27 cellular contexts compared by ENCODE assay signal in the genomic region with DNA sequence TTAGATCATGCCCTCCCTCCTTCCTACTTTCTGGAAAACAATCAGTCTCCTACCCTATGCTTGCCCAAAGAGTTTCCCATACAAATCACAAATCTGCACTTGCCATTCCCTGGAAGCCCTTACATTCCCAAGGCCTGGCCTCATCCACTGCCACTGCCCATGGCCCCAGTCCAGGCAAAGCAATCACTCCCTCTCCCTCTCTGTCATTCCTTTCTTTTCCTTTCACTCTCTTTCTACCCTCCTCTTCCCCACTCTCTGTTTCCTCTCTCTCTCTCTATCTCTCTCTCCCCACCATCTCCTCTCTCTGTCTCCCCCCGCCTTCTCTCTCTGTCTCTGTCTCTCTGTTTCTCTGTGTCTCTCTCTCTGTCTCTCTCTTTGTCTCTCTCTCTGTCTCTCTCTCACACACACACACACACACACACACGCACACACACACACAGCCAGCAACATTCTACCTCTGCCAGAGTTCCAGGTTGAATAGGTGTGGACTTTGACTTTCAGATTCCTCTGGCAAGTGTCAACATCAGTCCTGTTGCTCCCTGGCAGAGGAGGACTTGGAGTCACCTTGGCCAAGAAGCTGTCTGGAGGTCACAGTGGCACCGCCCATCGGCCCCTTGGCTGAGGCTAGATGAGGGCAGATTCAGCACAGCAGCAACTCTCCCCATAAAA. TPM values are rescaled to one million over a fixed set of nuclear protein-coding genes. Genes with fewer than 3 reads are reported as not detected.
DNase-seq lines count a peak whose midpoint lies in the region; ATAC-seq and TF ChIP-seq lines count a peak whose summit lies in the region.
"Had no signal": no experiment of that assay in that cellular context is flagged by ENCODE, and none has a peak within 500 bp of the region (broad histone marks: within the 10 kb centered on the region; RNA-seq: fewer than 3 reads in every experiment).

No MANE protein-coding gene starts in this region.

- POLR2A ChIA-PET in SK-N-SH (lab: Yijun Ruan, JAX), result no interaction called here

- H3K27me3 ChIP-seq in SK-N-SH (ENCODE audit: insufficient read depth), result no peaks in the 10 kb centered on the region
- no peaks in the 10 kb centered on the region for H3K27me3 ChIP-seq in duodenal mucosa (ENCODE audit: control insufficient read depth in 1 of 2, insufficient read depth in 2 of 2, low read length in 2 of 2)
- H3K27me3 ChIP-seq in liver (ENCODE audit: control insufficient read depth in 4 of 4, insufficient read depth in 4 of 4, low read length in 3 of 4), result no peaks in the 10 kb centered on the region
- no peaks in the 10 kb centered on the region for H3K27me3 ChIP-seq in stomach
- H3K27me3 ChIP-seq: brain microvascular endothelial cell, esophagus squamous epithelium, ovary, SJSA1, tibial nerve had no signal

- H4K20me1 ChIP-seq in SK-N-SH (ENCODE audit: insufficient read depth), result no peaks in the 10 kb centered on the region

- TF ChIP-seq RAD21 in SK-N-SH (IDR thresholded peaks at IDR 0.05; ENCODE audit: low read length), result no peak
- peak; percentile 28 to 53 for TF ChIP-seq RAD21 in liver (IDR thresholded peaks at IDR 0.05)

- TF ChIP-seq EP300 in SK-N-SH (IDR thresholded peaks at IDR 0.05; ENCODE audit: borderline replicate concordance in 1 of 2, low read depth in 1 of 2, low read length in 1 of 2) (no peak), stomach (IDR thresholded peaks at IDR 0.05) (no peak)

- H3K4me2 ChIP-seq in SK-N-SH, result no peak overlapping the region
- H3K4me2 ChIP-seq: GM23338 had no signal

- ATAC-seq in SK-N-SH treated with all-trans-retinoic acid at 6 μM for 48 hours (peak; percentile 27; the same call in 2 of the 3 replicates), GM21825 (IDR thresholded peaks at IDR 0.05; ENCODE audit: unreplicated experiment) (no peak)
- ATAC-seq: natural killer cell, T-helper 17 cell had no signal

- TF ChIP-seq POLR2A in stomach (IDR thresholded peaks at IDR 0.05), result no peak

- H3K4me1 ChIP-seq in SK-N-SH (ENCODE audit: control insufficient read depth in 1 of 2, insufficient read depth in 2 of 2, low read depth in 1 of 2, low read length in 1 of 2) (no peaks in the 10 kb centered on the region), duodenal mucosa (ENCODE audit: control insufficient read depth in 1 of 2, insufficient read depth in 2 of 2, low read length in 2 of 2) (peaks cover 0 to 4% of the 10 kb centered on the region in 2 donors), liver (ENCODE audit: control insufficient read depth in 4 of 4, insufficient read depth in 4 of 4, low read length in 3 of 4) (peaks cover 2 to 13% (median 7%) of the 10 kb centered on the region in 4 donors), stomach (no peaks in the 10 kb centered on the region)
- H3K4me1 ChIP-seq: esophagus squamous epithelium, SJSA1, tibial nerve had no signal

- H3K9ac ChIP-seq in SK-N-SH, result no peak overlapping the region
- H3K9ac ChIP-seq in duodenal mucosa (ENCODE audit: low read depth in 1 of 2, low read length in 2 of 2), result no peak overlapping the region
- H3K9ac ChIP-seq in liver (ENCODE audit: low read depth in 1 of 2, low read length in 2 of 2), result no peak overlapping the region

- 64% methylated on average over 4 of the region's 4 CpGs for WGBS in SK-N-SH (ENCODE audit: low lambda C conversion rate)
- 38% methylated on average over 4 of the region's 4 CpGs for WGBS in liver
- WGBS in stomach, 5 donors, result 45 to 77% (median 56%) methylated on average over 4 of the region's 4 CpGs

- no peak for TF ChIP-seq CTCF in SK-N-SH (IDR thresholded peaks at IDR 0.05)
- no peak for TF ChIP-seq CTCF in liver (IDR thresholded peaks at IDR 0.05; ENCODE audit: low read depth, low read length, missing input control)
- TF ChIP-seq CTCF in stomach (IDR thresholded peaks at IDR 0.05), result no peak

- H3K36me3 ChIP-seq in SK-N-SH (replicated peaks in 1 of 2; ENCODE audit: control insufficient read depth in 1 of 2, insufficient read depth in 2 of 2, low read length in 1 of 2), result no peaks in the 10 kb centered on the region
- H3K36me3 ChIP-seq in duodenal mucosa (ENCODE audit: control insufficient read depth in 1 of 2, insufficient read depth in 2 of 2, low read length in 2 of 2), result no peaks in the 10 kb centered on the region
- no peaks in the 10 kb centered on the region for H3K36me3 ChIP-seq in liver (ENCODE audit: control insufficient read depth in 4 of 4, insufficient read depth in 3 of 4, low read depth in 1 of 4, low read length in 3 of 4)
- no peaks in the 10 kb centered on the region for H3K36me3 ChIP-seq in stomach
- H3K36me3 ChIP-seq: brain microvascular endothelial cell, esophagus squamous epithelium, ovary, SJSA1 had no signal

- intact Hi-C loops in stomach (cut with DNase I; ENCODE audit: low total_unique reads), result no loop called here

- H3K4me3 ChIP-seq in SK-N-SH (ENCODE audit: low read depth in 2 of 2, low read length in 1 of 2), result no peak overlapping the region
- H3K4me3 ChIP-seq in duodenal mucosa (ENCODE audit: low read depth in 1 of 2, low read length in 2 of 2), result peak overlapping the region in 1 of 2 donors; percentile 10
- no peak overlapping the region for H3K4me3 ChIP-seq in liver (ENCODE audit: low read depth in 1 of 3, low read length in 3 of 3)
- no peak overlapping the region for H3K4me3 ChIP-seq in stomach
- H3K4me3 ChIP-seq: esophagus squamous epithelium, GM23338, ovary, SJSA1, tibial nerve had no signal

- H3K27ac ChIP-seq in SK-N-SH (ENCODE audit: low read depth in 2 of 2, low read length in 1 of 2), result no peak overlapping the region
- peak overlapping the region; percentile 22 for H3K27ac ChIP-seq in duodenal mucosa (ENCODE audit: low read depth, low read length)
- H3K27ac ChIP-seq in liver (ENCODE audit: low read depth in 1 of 2, low read length in 2 of 2), result peak overlapping the region; percentile 21 to 54
- peak overlapping the region in 4 of 5 donors; percentile 40 to 58 (median 44) for H3K27ac ChIP-seq in stomach
- H3K27ac ChIP-seq: 22Rv1, brain microvascular endothelial cell, esophagus squamous epithelium, ovary, SJSA1, tibial nerve had no signal

- H3K79me2 ChIP-seq in SK-N-SH (ENCODE audit: insufficient read depth), result no peaks in the 10 kb centered on the region

- H3K9me3 ChIP-seq in SK-N-SH (no peaks in the 10 kb centered on the region), duodenal mucosa (ENCODE audit: control insufficient read depth in 1 of 2, low read length in 2 of 2) (no peaks in the 10 kb centered on the region), liver (ENCODE audit: control insufficient read depth in 4 of 4, low read length in 3 of 4) (no peaks in the 10 kb centered on the region), stomach (no peaks in the 10 kb centered on the region)
- H3K9me3 ChIP-seq: esophagus squamous epithelium, ovary, SJSA1, tibial nerve had no signal

- DNase-seq in SK-N-SH (no peak), stomach (peak; percentile 66), H4 (ENCODE audit: low spot score) (no peak), GM19240 (ENCODE audit: insufficient read length, low spot score) (no peak)
- DNase-seq: activated CD8-positive, alpha-beta memory T cell treated with anti-CD3 and anti-CD28 coated beads for 24 hours; activated gamma-delta T cell treated with Interleukin-2 at 50 U/mL for 16 hours; activated T-cell treated with anti-CD3 and anti-CD28 coated beads, Interleukin-2, amount 50 U/mL, for 24 hours; AML-193; brain microvascular endothelial cell; CD4-positive, alpha-beta memory T cell; esophagus squamous epithelium; natural killer cell; NCI-H1436 treated with DMSO at 0.1 percent for 48 hours; NCI-H526; T-helper 17 cell had no signal

- CTCF ChIA-PET in SK-N-SH (lab: Yijun Ruan, JAX), result no interaction called here

- no peaks in the 10 kb centered on the region for H3F3A ChIP-seq in SK-N-SH (replicated peaks; ENCODE audit: insufficient read depth)

- no peaks in the 10 kb centered on the region for H3K9me2 ChIP-seq in SK-N-SH

- no peak overlapping the region for H2AFZ ChIP-seq in SK-N-SH (ENCODE audit: low read depth)
- H2AFZ ChIP-seq: GM23338 had no signal

TF ChIP-seq in SK-N-SH treated with all-trans-retinoic acid at 6 μM for 48 hours, 23 proteins besides CTCF, POLR2A, EP300 and RAD21 (continues in another document):
- TF ChIP-seq CSDC2 (CRISPR knock-in tag; IDR thresholded peaks at IDR 0.05) (no peak), BACH2 (CRISPR knock-in tag; IDR thresholded peaks at IDR 0.05; ENCODE audit: borderline replicate concordance) (no peak)

TF ChIP-seq in SK-N-SH, 30 proteins besides CTCF, POLR2A, EP300 and RAD21 (continues in another document):
- TF ChIP-seq JUND (IDR thresholded peaks at IDR 0.05), result no peak
- TF ChIP-seq EZH2phosphoT487 (IDR thresholded peaks at IDR 0.05; ENCODE audit: borderline replicate concordance, low read depth), result no peak

TF ChIP-seq in liver, 16 proteins besides CTCF, POLR2A, EP300 and RAD21 (continues in another document):
- TF ChIP-seq SP1 (IDR thresholded peaks at IDR 0.05) (peak; percentile 97), HNF4A (conservative IDR thresholded peaks at IDR 0.05) (peak; percentile 93 to 97), FOXA1 (IDR thresholded peaks at IDR 0.05) (peak; percentile 83), EGR1 (IDR thresholded peaks at IDR 0.05; ENCODE audit: low read depth in 2 of 2) (no peak), JUND (IDR thresholded peaks at IDR 0.05) (peak; percentile 39 to 77), RXRA (IDR thresholded peaks at IDR 0.05) (peak; percentile 79 to 89), YY1 (IDR thresholded peaks at IDR 0.05) (peak; percentile 27), NR2F2 (IDR thresholded peaks at IDR 0.05) (peak; percentile 11), HNF4G (IDR thresholded peaks at IDR 0.05) (peak; percentile 96)
- TF ChIP-seq, protein P1, sequence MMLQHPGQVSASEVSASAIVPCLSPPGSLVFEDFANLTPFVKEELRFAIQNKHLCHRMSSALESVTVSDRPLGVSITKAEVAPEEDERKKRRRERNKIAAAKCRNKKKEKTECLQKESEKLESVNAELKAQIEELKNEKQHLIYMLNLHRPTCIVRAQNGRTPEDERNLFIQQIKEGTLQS (IDR thresholded peaks at IDR 0.05), result no peak

RNA-seq across cellular contexts. Expression of gene NAT8, which starts 43.7 kb away (rescaled TPM):
- polyA plus RNA-seq in SK-N-SH (2012; rRNA removed) (not detected in 2 replicates), liver (10 to 100 TPM in 1 of 2 donors, 1 to 10 TPM in 1; 8.3 to 67.5 TPM), stomach (not detected)
- polyA plus RNA-seq in SK-N-SH (2012; cell fraction: cytosol; rRNA removed), result not detected in 2 replicates
- not detected in 2 replicates for polyA plus RNA-seq in SK-N-SH (2012; cell fraction: nucleus; rRNA removed)
- total RNA-seq in liver (10 to 100 TPM; 10.7 to 27.6 TPM), stomach (not detected)
- total RNA-seq in H4 (2014; rRNA removed; shearing (Covaris generic)), result not detected in 2 replicates
- total RNA-seq: CD4-positive, alpha-beta memory T cell; esophagus squamous epithelium; GM23338; kidney epithelial cell; mesenteric fat pad; natural killer cell; right cardiac atrium; SJSA1; T-helper 17 cell; tibial nerve had no signal
- polyA plus RNA-seq: CD4-positive, alpha-beta memory T cell; GM23338; right cardiac atrium had no signal

RNA-seq across cellular contexts. Expression of gene TPRKB, which starts 51.2 kb away (rescaled TPM):
- polyA plus RNA-seq in SK-N-SH (2012; rRNA removed), result 32.1 and 44.5 TPM in 2 replicates
- 58.5 and 68.6 TPM in 2 replicates for polyA plus RNA-seq in SK-N-SH (2012; cell fraction: cytosol; rRNA removed)
- polyA plus RNA-seq in SK-N-SH (2012; cell fraction: nucleus; rRNA removed), result 6.5 and 12.9 TPM in 2 replicates
- total RNA-seq in liver, result 10 to 100 TPM; 16.2 to 17.2 TPM
- 10 to 100 TPM; 16.9 to 27.7 TPM for polyA plus RNA-seq in liver
- total RNA-seq in stomach, result 10 to 100 TPM in 2 of 5 donors, 1 to 10 TPM in 2, not detected in 1; 3.1 to 31.4 (median 7.2) TPM
- 10 to 100 TPM; 60.9 to 76.0 (median 75.9) TPM for polyA plus RNA-seq in stomach
- 124 and 136 TPM in 2 replicates for total RNA-seq in H4 (2014; rRNA removed; shearing (Covaris generic))

Comparison
In these comparisons a context has a peak if more than half of its experiments do, and no peak if none do; other contexts are left out.
1. H3K27ac ChIP-seq: peak in duodenal mucosa (single experiment), liver (2 of 2) and stomach (4 of 5); none in SK-N-SH (0 of 2).
2. RNA of gene NAT8, which starts 43.7 kb away (total RNA-seq): 10.7 to 27.6 TPM in liver; not detected in stomach and not detected in H4; every median in the first group is over 10 times any median in the second.